Comparison of ENCODE assay signal across 7 cellular contexts in genomic region chr11:66868726-66869291, GRCh38. TPM values are rescaled to one million over a fixed set of nuclear protein-coding genes. Genes with fewer than 3 reads are reported as not detected.
DNase-seq lines count a peak whose midpoint lies in the region; ATAC-seq lines count a peak whose summit lies in the region.

No MANE protein-coding gene starts in this region.

- no peak overlapping the region for H3K4me3 Mint-ChIP-seq in naive thymus-derived CD8-positive, alpha-beta T cell

- H3K27ac Mint-ChIP-seq in naive thymus-derived CD8-positive, alpha-beta T cell = peak overlapping the region in 2 of 10 donors; percentile 22 to 29

- ATAC-seq in GM19025 (IDR thresholded peaks at IDR 0.05; ENCODE audit: low read depth, unreplicated experiment) (peak; percentile 72), HG03108 (IDR thresholded peaks at IDR 0.05; ENCODE audit: unreplicated experiment) (peak; percentile 88)
- ATAC-seq in naive thymus-derived CD8-positive, alpha-beta T cell = peak; percentile 99 to 100

- intact Hi-C loops in posterior cingulate gyrus (cut with DNase I) = no loop called here

- H3K36me3 Mint-ChIP-seq in naive thymus-derived CD8-positive, alpha-beta T cell = no peaks in the 10 kb centered on the region

- POLR2A ChIA-PET in naive thymus-derived CD8-positive, alpha-beta T cell (lab: Charles Lee) = no interaction called here

- H3K27me3 Mint-ChIP-seq in naive thymus-derived CD8-positive, alpha-beta T cell = no peaks in the 10 kb centered on the region

- H3K9me3 Mint-ChIP-seq in naive thymus-derived CD8-positive, alpha-beta T cell = no peaks in the 10 kb centered on the region

- H3K4me1 Mint-ChIP-seq in naive thymus-derived CD8-positive, alpha-beta T cell = peaks cover 5 to 11% (median 8%) of the 10 kb centered on the region in 4 donors

- DNase-seq in SW480 (ENCODE audit: low spot score) (peak; percentile 87), amniotic epithelial cell (ENCODE audit: low read depth) (peak; percentile 47), posterior cingulate gyrus (no peak), AG08396 (ENCODE audit: low spot score) (no peak)
- DNase-seq in naive thymus-derived CD8-positive, alpha-beta T cell = peak; percentile 48 to 89 (median 71)

RNA-seq across cellular contexts. Expression of gene LRFN4, which starts 11.9 kb away (rescaled TPM):
- total RNA-seq in naive thymus-derived CD8-positive, alpha-beta T cell = 1 to 10 TPM; 1.2 to 1.3 TPM
- polyA plus RNA-seq in naive thymus-derived CD8-positive, alpha-beta T cell = under 1 TPM in 2 of 3 donors, not detected in 1; 0.09 to 0.12 TPM

RNA-seq across cellular contexts. Expression of gene RCE1, which starts 25.6 kb away (rescaled TPM):
- 10 to 100 TPM; 32.2 to 32.9 TPM for total RNA-seq in naive thymus-derived CD8-positive, alpha-beta T cell
- 10 to 100 TPM; 18.1 to 27.1 (median 18.4) TPM for polyA plus RNA-seq in naive thymus-derived CD8-positive, alpha-beta T cell

Comparison
In these comparisons a context has a peak if more than half of its experiments do, and no peak if none do; other contexts are left out.
1. DNase-seq: peak in SW480 (single experiment), amniotic epithelial cell (single experiment) and naive thymus-derived CD8-positive, alpha-beta T cell (10 of 10); none in posterior cingulate gyrus (0 of 10) and AG08396 (single experiment).
2. Peak in every context shown above with its lines, with median percentiles within 50 percentile points of each other: ATAC-seq.